In genomic region chr12:89051065-89051677, GRCh38 we compare ENCODE assay signal across 8 cellular contexts.
DNase-seq lines count a peak whose midpoint lies in the region; ATAC-seq and TF ChIP-seq lines count a peak whose summit lies in the region.

No MANE protein-coding gene starts in this region.

- H3K4me3 ChIP-seq in esophagus muscularis mucosa: no peak overlapping the region
- H3K4me3 ChIP-seq in naive thymus-derived CD4-positive, alpha-beta T cell (ENCODE audit: low read length): no peak overlapping the region

- H3K4ac ChIP-seq in H9 (ENCODE audit: low read depth, low read length): no peak overlapping the region

- H3K36me3 ChIP-seq in esophagus muscularis mucosa: no peaks in the 10 kb centered on the region
- no peaks in the 10 kb centered on the region for H3K36me3 ChIP-seq in naive thymus-derived CD4-positive, alpha-beta T cell (ENCODE audit: control insufficient read depth in 2 of 3, insufficient read depth in 3 of 3, low read length in 3 of 3)

- no peak overlapping the region for H3K27ac Mint-ChIP-seq in H9
- peak overlapping the region in 1 of 9 donors; percentile 34 for H3K27ac Mint-ChIP-seq in naive thymus-derived CD4-positive, alpha-beta T cell
- no peak overlapping the region for H3K27ac Mint-ChIP-seq in activated T-helper 1 cell treated with anti-CD3 and anti-CD28 coated beads, Interleukin-12 subunit alpha, Interleukin-12 subunit beta, Interleukin-2, Interleukin-4 antibody, amounts not matched to agents 30 ng/mL and 10 ng/mL and 1 ng/mL, durations not matched to agents 14 hours and 24 hours and 36 hours

- H2BK15ac ChIP-seq in H9 (ENCODE audit: low read depth, low read length): no peak overlapping the region

- H3K27me3 Mint-ChIP-seq in H9 (ENCODE audit: low read depth): no peaks in the 10 kb centered on the region; the same call in 1 of the 2 replicates
- H3K27me3 Mint-ChIP-seq in naive thymus-derived CD4-positive, alpha-beta T cell: no peaks in the 10 kb centered on the region
- no peaks in the 10 kb centered on the region for H3K27me3 Mint-ChIP-seq in activated T-helper 1 cell treated with anti-CD3 and anti-CD28 coated beads, Interleukin-12 subunit alpha, Interleukin-12 subunit beta, Interleukin-2, Interleukin-4 antibody, amounts not matched to agents 30 ng/mL and 10 ng/mL and 1 ng/mL, durations not matched to agents 14 hours and 24 hours and 36 hours (ENCODE audit: insufficient read depth)

- DNase-seq in Right ventricle myocardium inferior (ENCODE audit: missing footprints) (no peak), cardiac septum (ENCODE audit: low spot score) (no peak), H9 (no peak), MV-4-11 (lab: John Stamatoyannopoulos, UW) (peak; percentile 50), SK-N-DZ (ENCODE audit: low spot score) (peak; percentile 57), esophagus muscularis mucosa (ENCODE audit: extremely low spot score) (peak; percentile 42)
- DNase-seq in naive thymus-derived CD4-positive, alpha-beta T cell: peak in 7 of 9 donors; percentile 28 to 63 (median 51)
- no peak for DNase-seq in activated T-helper 1 cell treated with anti-CD3 and anti-CD28 coated beads, Interleukin-12 subunit alpha, Interleukin-12 subunit beta, Interleukin-2, Interleukin-4 antibody, amounts not matched to agents 30 ng/mL and 10 ng/mL and 1 ng/mL, durations not matched to agents 14 hours and 24 hours and 36 hours (ENCODE audit: low spot score)

- H3K23ac ChIP-seq in H9 (ENCODE audit: insufficient read length, low read depth, low read length): no peak overlapping the region

- H2BK12ac ChIP-seq in H9 (ENCODE audit: insufficient read length, low read depth, low read length): no peak overlapping the region

- H3K4me1 Mint-ChIP-seq in H9: peaks cover 15 to 22% of the 10 kb centered on the region in 2 experiments
- peaks cover 0 to 30% (median 0%) of the 10 kb centered on the region in 7 donors for H3K4me1 Mint-ChIP-seq in naive thymus-derived CD4-positive, alpha-beta T cell
- peaks cover 31% of the 10 kb centered on the region for H3K4me1 Mint-ChIP-seq in activated T-helper 1 cell treated with anti-CD3 and anti-CD28 coated beads, Interleukin-12 subunit alpha, Interleukin-12 subunit beta, Interleukin-2, Interleukin-4 antibody, amounts not matched to agents 30 ng/mL and 10 ng/mL and 1 ng/mL, durations not matched to agents 14 hours and 24 hours and 36 hours (ENCODE audit: low read depth)

- intact Hi-C loops in Right ventricle myocardium inferior (cut with DNase I): loop anchor here (1.0 to 2.0 kb wide), 2 partner anchors 302 to 411 kb away; partner anchors contain the start of gene DUSP6
- intact Hi-C loops in cardiac septum (cut with DNase I): loop anchor here (2.0 to 5.0 kb wide), 2 partner anchors 301 to 412 kb away; partner anchors contain the start of gene DUSP6
- intact Hi-C loops in esophagus muscularis mucosa (cut with DNase I): loop anchor here (2.0 to 10.0 kb wide), 3 partner anchors 301 to 474 kb away; partner anchors contain the start of genes DUSP6, GALNT4 and POC1B
- intact Hi-C loops in naive thymus-derived CD4-positive, alpha-beta T cell (cut with micrococcal nuclease): loop anchor here (1.0 to 2.0 kb wide), 6 partner anchors 32 to 478 kb away; partner anchors contain the start of gene DUSP6 (in 2 of the 2)
- intact Hi-C loops in activated T-helper 1 cell treated with anti-CD3 and anti-CD28 coated beads, Interleukin-12 subunit alpha, Interleukin-12 subunit beta, Interleukin-2, Interleukin-4 antibody, amounts not matched to agents 30 ng/mL and 10 ng/mL and 1 ng/mL, durations not matched to agents 14 hours and 24 hours and 36 hours (cut with micrococcal nuclease): loop anchor here (1.0 to 2.0 kb wide), 8 partner anchors 11 to 478 kb away; partner anchors contain the start of gene DUSP6

- H3K18ac ChIP-seq in H9 (ENCODE audit: insufficient read length, low read depth, low read length): no peak overlapping the region

- H3K79me2 ChIP-seq in H9 (ENCODE audit: insufficient read depth, low read length): no peaks in the 10 kb centered on the region

- H3K4me2 ChIP-seq in H9 (ENCODE audit: insufficient read depth, insufficient read length, low read length): no peak overlapping the region

- CTCF ChIA-PET in naive thymus-derived CD4-positive, alpha-beta T cell (lab: Charles Lee): interaction anchor here (0.7 to 1.7 kb wide), 9 partner anchors 18 to 479 kb away, joined by 3 to 9 read pairs (median 4); no protein-coding TSS in a partner anchor

- H3K4me1 ChIP-seq in H9 (ENCODE audit: insufficient read depth, low read length) (no peaks in the 10 kb centered on the region), esophagus muscularis mucosa (no peaks in the 10 kb centered on the region)
- H3K4me1 ChIP-seq in naive thymus-derived CD4-positive, alpha-beta T cell (ENCODE audit: control insufficient read depth in 2 of 2, insufficient read depth in 2 of 2, low read length in 2 of 2): no peaks in the 10 kb centered on the region

- no peak overlapping the region for H3K9ac ChIP-seq in H9 (ENCODE audit: extremely low read depth, insufficient read length, low read length)

- TF ChIP-seq POLR2A in esophagus muscularis mucosa (IDR thresholded peaks at IDR 0.05; ENCODE audit: low read depth): no peak

- no peak overlapping the region for H4K91ac ChIP-seq in H9 (ENCODE audit: insufficient read length, low read depth, low read length)

- H3K9me3 ChIP-seq in H9 (ENCODE audit: control insufficient read depth, low read depth, low read length) (no peaks in the 10 kb centered on the region), esophagus muscularis mucosa (no peaks in the 10 kb centered on the region)
- H3K9me3 ChIP-seq in naive thymus-derived CD4-positive, alpha-beta T cell (ENCODE audit: control insufficient read depth in 2 of 3, low read length in 3 of 3): no peaks in the 10 kb centered on the region

- H3K4me3 Mint-ChIP-seq in H9: no peak overlapping the region; a peak in 1 of 5 replicates
- H3K4me3 Mint-ChIP-seq in naive thymus-derived CD4-positive, alpha-beta T cell: no peak overlapping the region
- H3K4me3 Mint-ChIP-seq in activated T-helper 1 cell treated with anti-CD3 and anti-CD28 coated beads, Interleukin-12 subunit alpha, Interleukin-12 subunit beta, Interleukin-2, Interleukin-4 antibody, amounts not matched to agents 30 ng/mL and 10 ng/mL and 1 ng/mL, durations not matched to agents 14 hours and 24 hours and 36 hours: no peak overlapping the region

- no peaks in the 10 kb centered on the region for H4K20me1 ChIP-seq in H9 (ENCODE audit: control insufficient read depth, insufficient read depth, insufficient read length)

- peaks cover 10 to 20% of the 10 kb centered on the region in 2 experiments for H3K9me3 Mint-ChIP-seq in H9
- H3K9me3 Mint-ChIP-seq in naive thymus-derived CD4-positive, alpha-beta T cell: peaks cover 0 to 15% (median 3%) of the 10 kb centered on the region in 11 donors
- peaks cover 17% of the 10 kb centered on the region for H3K9me3 Mint-ChIP-seq in activated T-helper 1 cell treated with anti-CD3 and anti-CD28 coated beads, Interleukin-12 subunit alpha, Interleukin-12 subunit beta, Interleukin-2, Interleukin-4 antibody, amounts not matched to agents 30 ng/mL and 10 ng/mL and 1 ng/mL, durations not matched to agents 14 hours and 24 hours and 36 hours

- WGBS in H9 (ENCODE audit: extremely low coverage, insufficient read length, low lambda C conversion rate): no CpG with 5 or more reads among the region's 2 CpGs
- 0% methylated on average over 2 of the region's 2 CpGs for WGBS in esophagus muscularis mucosa

- H2BK20ac ChIP-seq in H9 (ENCODE audit: low read depth, low read length, poor library complexity, severe bottlenecking): no peak overlapping the region

- TF ChIP-seq EP300 in esophagus muscularis mucosa (IDR thresholded peaks at IDR 0.05): no peak

- POLR2A ChIA-PET in naive thymus-derived CD4-positive, alpha-beta T cell (lab: Charles Lee): no interaction called here

- H3T11ph ChIP-seq in H9 (ENCODE audit: low read length): no peak overlapping the region

- no peaks in the 10 kb centered on the region for H3K79me1 ChIP-seq in H9 (ENCODE audit: insufficient read depth, low read depth, low read length, poor library complexity, severe bottlenecking)

- H4K5ac ChIP-seq in H9 (ENCODE audit: insufficient read length, low read depth, low read length): no peak overlapping the region

- no peak overlapping the region for H2AFZ ChIP-seq in H9 (ENCODE audit: low read length)

- no peak overlapping the region for H2BK120ac ChIP-seq in H9 (ENCODE audit: low read depth, low read length, poor library complexity, severe bottlenecking)

- no peak overlapping the region for H4K8ac ChIP-seq in H9 (replicated peaks; ENCODE audit: insufficient read length, low read depth, low read length)

- no peak overlapping the region for H3K14ac ChIP-seq in H9 (ENCODE audit: insufficient read depth, low read length)

- no peak overlapping the region for H3K56ac ChIP-seq in H9 (ENCODE audit: insufficient read length, low read depth, low read length)

- peak; percentile 59 for ATAC-seq in Right ventricle myocardium inferior
- ATAC-seq in naive thymus-derived CD4-positive, alpha-beta T cell: peak; percentile 70

- peaks cover 16 to 24% (median 18%) of the 10 kb centered on the region in 3 experiments for H3K36me3 Mint-ChIP-seq in H9 (ENCODE audit: insufficient read depth in 1 of 3, low read depth in 3 of 3)
- peaks cover 0 to 25% (median 5%) of the 10 kb centered on the region in 5 donors for H3K36me3 Mint-ChIP-seq in naive thymus-derived CD4-positive, alpha-beta T cell
- H3K36me3 Mint-ChIP-seq in activated T-helper 1 cell treated with anti-CD3 and anti-CD28 coated beads, Interleukin-12 subunit alpha, Interleukin-12 subunit beta, Interleukin-2, Interleukin-4 antibody, amounts not matched to agents 30 ng/mL and 10 ng/mL and 1 ng/mL, durations not matched to agents 14 hours and 24 hours and 36 hours (ENCODE audit: low read depth): peaks cover 5% of the 10 kb centered on the region

- H2AK5ac ChIP-seq in H9 (ENCODE audit: insufficient read length, low read length): no peak overlapping the region

- H2BK5ac ChIP-seq in H9 (ENCODE audit: insufficient read length, low read length): no peak overlapping the region

- H3K27ac ChIP-seq in H9 (ENCODE audit: insufficient read length, low read depth, low read length): no peak overlapping the region
- H3K27ac ChIP-seq in esophagus muscularis mucosa (replicated peaks in 1 of 4): no peak overlapping the region
- no peak overlapping the region for H3K27ac ChIP-seq in naive thymus-derived CD4-positive, alpha-beta T cell (ENCODE audit: low read depth, low read length)

- TF ChIP-seq CTCF in H9 (conservative IDR thresholded peaks at IDR 0.05) (peak; percentile 97), esophagus muscularis mucosa (IDR thresholded peaks at IDR 0.05) (peak; percentile 92 to 95 (median 95))

- H3K27me3 ChIP-seq in H9 (ENCODE audit: insufficient read depth, low read length) (no peaks in the 10 kb centered on the region), esophagus muscularis mucosa (no peaks in the 10 kb centered on the region)
- no peaks in the 10 kb centered on the region for H3K27me3 ChIP-seq in naive thymus-derived CD4-positive, alpha-beta T cell (ENCODE audit: control insufficient read depth in 2 of 2, insufficient read depth in 2 of 2, low read length in 2 of 2)

- H3K23me2 ChIP-seq in H9 (ENCODE audit: insufficient read length, low read depth, low read length, poor library complexity, severe bottlenecking): no peaks in the 10 kb centered on the region

Comparison
In these comparisons a context has a peak if more than half of its experiments do, and no peak if none do; other contexts are left out.
1. DNase-seq: peak in MV-4-11 (single experiment), SK-N-DZ (single experiment), esophagus muscularis mucosa (single experiment) and naive thymus-derived CD4-positive, alpha-beta T cell (7 of 9); none in Right ventricle myocardium inferior (single experiment), cardiac septum (single experiment), H9 (single experiment) and activated T-helper 1 cell treated with anti-CD3 and anti-CD28 coated beads, Interleukin-12 subunit alpha, Interleukin-12 subunit beta, Interleukin-2, Interleukin-4 antibody, amounts not matched to agents 30 ng/mL and 10 ng/mL and 1 ng/mL, durations not matched to agents 14 hours and 24 hours and 36 hours (single experiment).